23 cellular contexts compared by ENCODE assay signal in genomic region chr17:30545024-30545423, GRCh38.
A peak's percentile ranks its signal among the peaks of the same experiment; 100 is the strongest.
DNase-seq lines count a peak whose midpoint lies in the region.
"Had no signal": no experiment of that assay in that cellular context is flagged by ENCODE, and none has a peak within 500 bp of the region (broad histone marks: within the 10 kb centered on the region; RNA-seq: fewer than 3 reads in every experiment).

No MANE protein-coding gene starts in this region.

- H3K27me3 Mint-ChIP-seq in activated CD4-positive, alpha-beta memory T cell treated with anti-CD3 and anti-CD28 coated beads for 36 hours, result no peaks in the 10 kb centered on the region
- H3K27me3 Mint-ChIP-seq: T-cell had no signal

- DNase-seq in SIG-M5 treated with dmso at 0.1 percent for 504 hours (lab: John Stamatoyannopoulos, UW; ENCODE audit: unreplicated experiment), result peak; percentile 65
- DNase-seq in SIG-M5 (lab: John Stamatoyannopoulos, UW), result no peak
- DNase-seq in SKM-1 treated with dmso at 0.1 percent for 144 hours (lab: John Stamatoyannopoulos, UW; ENCODE audit: unreplicated experiment), result peak; percentile 43
- DNase-seq in amniotic epithelial cell (ENCODE audit: low read depth), result peak; percentile 80
- DNase-seq in NCI-H524 (lab: John Stamatoyannopoulos, UW), result no peak
- DNase-seq in G401 (ENCODE audit: low spot score), result no peak
- DNase-seq in activated CD4-positive, alpha-beta memory T cell treated with anti-CD3 and anti-CD28 coated beads for 36 hours, result no peak
- DNase-seq: 8988T; C1 segment of cervical spinal cord; Calu3; CD8-positive, alpha-beta T cell; DMS153; GDM1; GM23248; KBM-7; MM.1S; NCI-H1694; NCI-H2081; NCI-H2171; NCI-H345; PC-3; Right ventricle myocardium superior; T-cell had no signal

- CTCF ChIA-PET in activated CD4-positive, alpha-beta memory T cell treated with anti-CD3 and anti-CD28 coated beads for 36 hours (lab: Charles Lee), result no interaction called here

- POLR2A ChIA-PET in activated CD4-positive, alpha-beta memory T cell treated with anti-CD3 and anti-CD28 coated beads for 36 hours (lab: Charles Lee), result no interaction called here

- in situ Hi-C loops in G401 (cut with HindIII; ENCODE audit: low sequenced_read_pairs), result no loop called here

- no peaks in the 10 kb centered on the region for H3K36me3 Mint-ChIP-seq in activated CD4-positive, alpha-beta memory T cell treated with anti-CD3 and anti-CD28 coated beads for 36 hours
- H3K36me3 Mint-ChIP-seq: T-cell had no signal

- no peaks in the 10 kb centered on the region for H3K4me1 Mint-ChIP-seq in activated CD4-positive, alpha-beta memory T cell treated with anti-CD3 and anti-CD28 coated beads for 36 hours (ENCODE audit: low read depth)
- H3K4me1 Mint-ChIP-seq: T-cell had no signal

- H3K27ac Mint-ChIP-seq in activated CD4-positive, alpha-beta memory T cell treated with anti-CD3 and anti-CD28 coated beads for 36 hours, result no peak overlapping the region
- H3K27ac Mint-ChIP-seq: CD8-positive, alpha-beta T cell; T-cell had no signal

- no peaks in the 10 kb centered on the region for H3K9me3 Mint-ChIP-seq in activated CD4-positive, alpha-beta memory T cell treated with anti-CD3 and anti-CD28 coated beads for 36 hours
- H3K9me3 Mint-ChIP-seq: CD8-positive, alpha-beta T cell; T-cell had no signal

- H3K4me3 Mint-ChIP-seq in activated CD4-positive, alpha-beta memory T cell treated with anti-CD3 and anti-CD28 coated beads for 36 hours, result no peak overlapping the region
- H3K4me3 Mint-ChIP-seq: CD8-positive, alpha-beta T cell; T-cell had no signal

- intact Hi-C loops in activated CD4-positive, alpha-beta memory T cell treated with anti-CD3 and anti-CD28 coated beads for 36 hours (cut with micrococcal nuclease), result no loop called here

Comparison
In these comparisons a context has a peak if more than half of its experiments do, and no peak if none do; other contexts are left out.
1. DNase-seq: peak in SIG-M5 treated with dmso at 0.1 percent for 504 hours (single experiment), SKM-1 treated with dmso at 0.1 percent for 144 hours (single experiment) and amniotic epithelial cell (single experiment); none in SIG-M5 (single experiment), NCI-H524 (0 of 2), G401 (single experiment) and activated CD4-positive, alpha-beta memory T cell treated with anti-CD3 and anti-CD28 coated beads for 36 hours (single experiment).